1 cellular context compared by ENCODE assay signal in the genomic region with DNA sequence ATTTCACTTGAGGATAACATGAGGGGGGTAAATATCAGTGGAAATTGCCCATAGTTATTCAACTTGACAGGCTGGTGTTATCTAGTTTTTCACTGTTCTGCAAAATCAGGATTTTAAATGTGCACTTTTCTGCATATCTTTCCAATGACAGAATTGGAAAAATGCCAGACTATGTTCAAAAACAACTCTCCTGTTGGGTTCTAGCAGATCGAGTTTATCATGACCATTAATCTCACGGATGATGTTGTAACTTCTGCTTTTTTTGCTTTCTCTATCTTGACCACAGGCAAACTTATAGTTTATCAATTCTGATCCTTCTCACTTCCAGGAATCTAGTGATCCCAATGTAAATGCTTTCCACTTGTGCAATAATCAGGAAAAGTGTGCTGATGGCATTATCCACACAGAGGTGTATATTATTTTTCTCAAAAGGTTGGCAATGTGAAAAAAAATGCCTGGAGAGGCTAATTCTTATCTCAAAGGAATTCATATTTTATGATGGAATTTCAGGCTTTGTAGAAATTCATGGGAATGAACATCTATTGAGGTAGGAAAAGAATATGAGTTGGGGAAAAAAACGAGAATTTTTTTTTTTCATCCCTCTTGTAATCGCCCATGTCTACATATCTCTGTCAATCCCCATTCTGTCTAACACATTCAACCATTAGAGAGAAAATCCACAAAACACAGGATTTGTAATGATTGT.
TF ChIP-seq lines count a peak whose summit lies in the region.

No MANE protein-coding gene starts in this region.

TF ChIP-seq in K562, 482 proteins besides CTCF, POLR2A, EP300 and RAD21 (continued from another document and continues in another):
- TF ChIP-seq, protein P1, sequence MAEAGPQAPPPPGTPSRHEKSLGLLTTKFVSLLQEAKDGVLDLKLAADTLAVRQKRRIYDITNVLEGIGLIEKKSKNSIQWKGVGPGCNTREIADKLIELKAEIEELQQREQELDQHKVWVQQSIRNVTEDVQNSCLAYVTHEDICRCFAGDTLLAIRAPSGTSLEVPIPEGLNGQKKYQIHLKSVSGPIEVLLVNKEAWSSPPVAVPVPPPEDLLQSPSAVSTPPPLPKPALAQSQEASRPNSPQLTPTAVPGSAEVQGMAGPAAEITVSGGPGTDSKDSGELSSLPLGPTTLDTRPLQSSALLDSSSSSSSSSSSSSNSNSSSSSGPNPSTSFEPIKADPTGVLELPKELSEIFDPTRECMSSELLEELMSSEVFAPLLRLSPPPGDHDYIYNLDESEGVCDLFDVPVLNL (CRISPR knock-in tag; IDR thresholded peaks at IDR 0.05; ENCODE audit: low read depth) = no peak
- TF ChIP-seq ZNF282 (CRISPR knock-in tag; IDR thresholded peaks at IDR 0.05) (no peak), CEBPG (CRISPR knock-in tag; IDR thresholded peaks at IDR 0.05) (no peak), CEBPG (tag; conservative IDR thresholded peaks at IDR 0.05 in 1 of 2, IDR thresholded peaks at IDR 0.05 in 1 of 2) (peak; percentile 68 to 84), ZNF717 (CRISPR knock-in tag; IDR thresholded peaks at IDR 0.05) (no peak), TRIM24 (IDR thresholded peaks at IDR 0.05) (peak in 1 of 2 experiments; percentile 19; a peak in 1 of 4 replicates), STAT5A (IDR thresholded peaks at IDR 0.05; ENCODE audit: borderline replicate concordance, low read length) (no peak), TEAD1 (CRISPR knock-in tag; IDR thresholded peaks at IDR 0.05) (peak in 1 of 2 experiments; percentile 69; a peak in 2 of 4 replicates), ETV1 (tag; conservative IDR thresholded peaks at IDR 0.05; ENCODE audit: low read depth) (no peak), ZFP30 (CRISPR knock-in tag; IDR thresholded peaks at IDR 0.05; ENCODE audit: borderline replicate concordance) (no peak), KLF1 (tag; IDR thresholded peaks at IDR 0.05) (no peak), NR4A1 (CRISPR knock-in tag; IDR thresholded peaks at IDR 0.05) (no peak), NR4A1 (tag; IDR thresholded peaks at IDR 0.05) (no peak), ATF1 (CRISPR knock-in tag; IDR thresholded peaks at IDR 0.05) (no peak), ATF1 (tag; IDR thresholded peaks at IDR 0.05) (peak; percentile 30; the same call in 1 of the 2 replicates), DDX20 (tag; IDR thresholded peaks at IDR 0.05; ENCODE audit: low read depth) (no peak), BCOR (IDR thresholded peaks at IDR 0.05) (no peak), PCBP2 (IDR thresholded peaks at IDR 0.05; ENCODE audit: low read depth, low read length, poor library complexity, severe bottlenecking) (no peak), ZNF699 (CRISPR knock-in tag; IDR thresholded peaks at IDR 0.05; ENCODE audit: insufficient replicate concordance) (no peak), RCOR1 (IDR thresholded peaks at IDR 0.05; ENCODE audit: borderline replicate concordance in 1 of 2, low read depth in 2 of 2, low read length in 2 of 2) (peak in 1 of 2 experiments; percentile 63; a peak in 2 of 4 replicates), CBX1 (IDR thresholded peaks at IDR 0.05; ENCODE audit: low read depth) (no peak), RBM39 (optimal IDR thresholded peaks at IDR 0.05; ENCODE audit: low read depth, low read length) (no peak), NFRKB (IDR thresholded peaks at IDR 0.05; ENCODE audit: low read depth) (no peak), MEIS2 (IDR thresholded peaks at IDR 0.05; ENCODE audit: partially characterized antibody) (peak; percentile 68), JUN (IDR thresholded peaks at IDR 0.05; ENCODE audit: borderline replicate concordance, low read depth, low read length) (no peak), JUN (CRISPR knock-in tag; IDR thresholded peaks at IDR 0.05; ENCODE audit: borderline replicate concordance) (no peak), PTRF (tag; IDR thresholded peaks at IDR 0.05) (no peak), JUND (IDR thresholded peaks at IDR 0.05; ENCODE audit: borderline replicate concordance, low read depth, low read length) (peak; percentile 63), JUND (tag; IDR thresholded peaks at IDR 0.05; ENCODE audit: borderline replicate concordance, low read depth, low read length) (peak; percentile 77; the same call in 2 of the 3 replicates), RBBP5 (IDR thresholded peaks at IDR 0.05; ENCODE audit: borderline replicate concordance, insufficient read depth, low read length, poor library complexity, severe bottlenecking) (no peak), ARID2 (IDR thresholded peaks at IDR 0.05) (no peak), SMARCB1 (IDR thresholded peaks at IDR 0.05; ENCODE audit: insufficient read length, low read depth) (no peak), NFIC (IDR thresholded peaks at IDR 0.05) (peak; percentile 80), ELF4 (CRISPR knock-in tag; IDR thresholded peaks at IDR 0.05) (no peak), SMARCA5 (IDR thresholded peaks at IDR 0.05) (no peak), TCFL5 (CRISPR knock-in tag; conservative IDR thresholded peaks at IDR 0.05) (no peak), CBFB (CRISPR knock-in tag; IDR thresholded peaks at IDR 0.05) (no peak), SRF (CRISPR knock-in tag; IDR thresholded peaks at IDR 0.05) (no peak), TCF3 (CRISPR knock-in tag; IDR thresholded peaks at IDR 0.05) (no peak), ESRRA (IDR thresholded peaks at IDR 0.05; ENCODE audit: borderline replicate concordance, low read depth) (peak; percentile 30; the same call in 1 of the 2 replicates), HNRNPL (IDR thresholded peaks at IDR 0.05; ENCODE audit: low read depth, low read length) (no peak), ZNF778 (CRISPR knock-in tag; IDR thresholded peaks at IDR 0.05) (0 out of 2 replicates have a peak, but pooled peaks have one; percentile 26), FOXA1 (IDR thresholded peaks at IDR 0.05; ENCODE audit: borderline replicate concordance) (no peak)
- TF ChIP-seq, protein P2, sequence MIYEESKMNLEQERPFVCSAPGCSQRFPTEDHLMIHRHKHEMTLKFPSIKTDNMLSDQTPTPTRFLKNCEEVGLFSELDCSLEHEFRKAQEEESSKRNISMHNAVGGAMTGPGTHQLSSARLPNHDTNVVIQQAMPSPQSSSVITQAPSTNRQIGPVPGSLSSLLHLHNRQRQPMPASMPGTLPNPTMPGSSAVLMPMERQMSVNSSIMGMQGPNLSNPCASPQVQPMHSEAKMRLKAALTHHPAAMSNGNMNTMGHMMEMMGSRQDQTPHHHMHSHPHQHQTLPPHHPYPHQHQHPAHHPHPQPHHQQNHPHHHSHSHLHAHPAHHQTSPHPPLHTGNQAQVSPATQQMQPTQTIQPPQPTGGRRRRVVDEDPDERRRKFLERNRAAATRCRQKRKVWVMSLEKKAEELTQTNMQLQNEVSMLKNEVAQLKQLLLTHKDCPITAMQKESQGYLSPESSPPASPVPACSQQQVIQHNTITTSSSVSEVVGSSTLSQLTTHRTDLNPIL (CRISPR knock-in tag; IDR thresholded peaks at IDR 0.05) = no peak
- TF ChIP-seq, protein P3, sequence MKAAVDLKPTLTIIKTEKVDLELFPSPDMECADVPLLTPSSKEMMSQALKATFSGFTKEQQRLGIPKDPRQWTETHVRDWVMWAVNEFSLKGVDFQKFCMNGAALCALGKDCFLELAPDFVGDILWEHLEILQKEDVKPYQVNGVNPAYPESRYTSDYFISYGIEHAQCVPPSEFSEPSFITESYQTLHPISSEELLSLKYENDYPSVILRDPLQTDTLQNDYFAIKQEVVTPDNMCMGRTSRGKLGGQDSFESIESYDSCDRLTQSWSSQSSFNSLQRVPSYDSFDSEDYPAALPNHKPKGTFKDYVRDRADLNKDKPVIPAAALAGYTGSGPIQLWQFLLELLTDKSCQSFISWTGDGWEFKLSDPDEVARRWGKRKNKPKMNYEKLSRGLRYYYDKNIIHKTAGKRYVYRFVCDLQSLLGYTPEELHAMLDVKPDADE (conservative IDR thresholded peaks at IDR 0.05; ENCODE audit: control insufficient read depth, low read depth, low read length) = no peak
- TF ChIP-seq, protein P4, sequence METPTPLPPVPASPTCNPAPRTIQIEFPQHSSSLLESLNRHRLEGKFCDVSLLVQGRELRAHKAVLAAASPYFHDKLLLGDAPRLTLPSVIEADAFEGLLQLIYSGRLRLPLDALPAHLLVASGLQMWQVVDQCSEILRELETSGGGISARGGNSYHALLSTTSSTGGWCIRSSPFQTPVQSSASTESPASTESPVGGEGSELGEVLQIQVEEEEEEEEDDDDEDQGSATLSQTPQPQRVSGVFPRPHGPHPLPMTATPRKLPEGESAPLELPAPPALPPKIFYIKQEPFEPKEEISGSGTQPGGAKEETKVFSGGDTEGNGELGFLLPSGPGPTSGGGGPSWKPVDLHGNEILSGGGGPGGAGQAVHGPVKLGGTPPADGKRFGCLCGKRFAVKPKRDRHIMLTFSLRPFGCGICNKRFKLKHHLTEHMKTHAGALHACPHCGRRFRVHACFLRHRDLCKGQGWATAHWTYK (CRISPR knock-in tag; IDR thresholded peaks at IDR 0.05) = no peak
- TF ChIP-seq, protein P5, sequence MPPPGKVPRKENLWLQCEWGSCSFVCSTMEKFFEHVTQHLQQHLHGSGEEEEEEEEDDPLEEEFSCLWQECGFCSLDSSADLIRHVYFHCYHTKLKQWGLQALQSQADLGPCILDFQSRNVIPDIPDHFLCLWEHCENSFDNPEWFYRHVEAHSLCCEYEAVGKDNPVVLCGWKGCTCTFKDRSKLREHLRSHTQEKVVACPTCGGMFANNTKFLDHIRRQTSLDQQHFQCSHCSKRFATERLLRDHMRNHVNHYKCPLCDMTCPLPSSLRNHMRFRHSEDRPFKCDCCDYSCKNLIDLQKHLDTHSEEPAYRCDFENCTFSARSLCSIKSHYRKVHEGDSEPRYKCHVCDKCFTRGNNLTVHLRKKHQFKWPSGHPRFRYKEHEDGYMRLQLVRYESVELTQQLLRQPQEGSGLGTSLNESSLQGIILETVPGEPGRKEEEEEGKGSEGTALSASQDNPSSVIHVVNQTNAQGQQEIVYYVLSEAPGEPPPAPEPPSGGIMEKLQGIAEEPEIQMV (tag; conservative IDR thresholded peaks at IDR 0.05; ENCODE audit: low read depth) = no peak
- TF ChIP-seq, protein P6, sequence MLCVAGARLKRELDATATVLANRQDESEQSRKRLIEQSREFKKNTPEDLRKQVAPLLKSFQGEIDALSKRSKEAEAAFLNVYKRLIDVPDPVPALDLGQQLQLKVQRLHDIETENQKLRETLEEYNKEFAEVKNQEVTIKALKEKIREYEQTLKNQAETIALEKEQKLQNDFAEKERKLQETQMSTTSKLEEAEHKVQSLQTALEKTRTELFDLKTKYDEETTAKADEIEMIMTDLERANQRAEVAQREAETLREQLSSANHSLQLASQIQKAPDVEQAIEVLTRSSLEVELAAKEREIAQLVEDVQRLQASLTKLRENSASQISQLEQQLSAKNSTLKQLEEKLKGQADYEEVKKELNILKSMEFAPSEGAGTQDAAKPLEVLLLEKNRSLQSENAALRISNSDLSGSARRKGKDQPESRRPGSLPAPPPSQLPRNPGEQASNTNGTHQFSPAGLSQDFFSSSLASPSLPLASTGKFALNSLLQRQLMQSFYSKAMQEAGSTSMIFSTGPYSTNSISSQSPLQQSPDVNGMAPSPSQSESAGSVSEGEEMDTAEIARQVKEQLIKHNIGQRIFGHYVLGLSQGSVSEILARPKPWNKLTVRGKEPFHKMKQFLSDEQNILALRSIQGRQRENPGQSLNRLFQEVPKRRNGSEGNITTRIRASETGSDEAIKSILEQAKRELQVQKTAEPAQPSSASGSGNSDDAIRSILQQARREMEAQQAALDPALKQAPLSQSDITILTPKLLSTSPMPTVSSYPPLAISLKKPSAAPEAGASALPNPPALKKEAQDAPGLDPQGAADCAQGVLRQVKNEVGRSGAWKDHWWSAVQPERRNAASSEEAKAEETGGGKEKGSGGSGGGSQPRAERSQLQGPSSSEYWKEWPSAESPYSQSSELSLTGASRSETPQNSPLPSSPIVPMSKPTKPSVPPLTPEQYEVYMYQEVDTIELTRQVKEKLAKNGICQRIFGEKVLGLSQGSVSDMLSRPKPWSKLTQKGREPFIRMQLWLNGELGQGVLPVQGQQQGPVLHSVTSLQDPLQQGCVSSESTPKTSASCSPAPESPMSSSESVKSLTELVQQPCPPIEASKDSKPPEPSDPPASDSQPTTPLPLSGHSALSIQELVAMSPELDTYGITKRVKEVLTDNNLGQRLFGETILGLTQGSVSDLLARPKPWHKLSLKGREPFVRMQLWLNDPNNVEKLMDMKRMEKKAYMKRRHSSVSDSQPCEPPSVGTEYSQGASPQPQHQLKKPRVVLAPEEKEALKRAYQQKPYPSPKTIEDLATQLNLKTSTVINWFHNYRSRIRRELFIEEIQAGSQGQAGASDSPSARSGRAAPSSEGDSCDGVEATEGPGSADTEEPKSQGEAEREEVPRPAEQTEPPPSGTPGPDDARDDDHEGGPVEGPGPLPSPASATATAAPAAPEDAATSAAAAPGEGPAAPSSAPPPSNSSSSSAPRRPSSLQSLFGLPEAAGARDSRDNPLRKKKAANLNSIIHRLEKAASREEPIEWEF (CRISPR knock-in tag; IDR thresholded peaks at IDR 0.05) = no peak
- TF ChIP-seq, protein P7, sequence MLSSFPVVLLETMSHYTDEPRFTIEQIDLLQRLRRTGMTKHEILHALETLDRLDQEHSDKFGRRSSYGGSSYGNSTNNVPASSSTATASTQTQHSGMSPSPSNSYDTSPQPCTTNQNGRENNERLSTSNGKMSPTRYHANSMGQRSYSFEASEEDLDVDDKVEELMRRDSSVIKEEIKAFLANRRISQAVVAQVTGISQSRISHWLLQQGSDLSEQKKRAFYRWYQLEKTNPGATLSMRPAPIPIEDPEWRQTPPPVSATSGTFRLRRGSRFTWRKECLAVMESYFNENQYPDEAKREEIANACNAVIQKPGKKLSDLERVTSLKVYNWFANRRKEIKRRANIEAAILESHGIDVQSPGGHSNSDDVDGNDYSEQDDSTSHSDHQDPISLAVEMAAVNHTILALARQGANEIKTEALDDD (IDR thresholded peaks at IDR 0.05) = peak; percentile 8; the same call in 1 of the 2 replicates
- TF ChIP-seq, protein P8, sequence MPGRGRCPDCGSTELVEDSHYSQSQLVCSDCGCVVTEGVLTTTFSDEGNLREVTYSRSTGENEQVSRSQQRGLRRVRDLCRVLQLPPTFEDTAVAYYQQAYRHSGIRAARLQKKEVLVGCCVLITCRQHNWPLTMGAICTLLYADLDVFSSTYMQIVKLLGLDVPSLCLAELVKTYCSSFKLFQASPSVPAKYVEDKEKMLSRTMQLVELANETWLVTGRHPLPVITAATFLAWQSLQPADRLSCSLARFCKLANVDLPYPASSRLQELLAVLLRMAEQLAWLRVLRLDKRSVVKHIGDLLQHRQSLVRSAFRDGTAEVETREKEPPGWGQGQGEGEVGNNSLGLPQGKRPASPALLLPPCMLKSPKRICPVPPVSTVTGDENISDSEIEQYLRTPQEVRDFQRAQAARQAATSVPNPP (IDR thresholded peaks at IDR 0.05; ENCODE audit: borderline replicate concordance, insufficient read depth, insufficient read length) = no peak
- TF ChIP-seq, protein P9, sequence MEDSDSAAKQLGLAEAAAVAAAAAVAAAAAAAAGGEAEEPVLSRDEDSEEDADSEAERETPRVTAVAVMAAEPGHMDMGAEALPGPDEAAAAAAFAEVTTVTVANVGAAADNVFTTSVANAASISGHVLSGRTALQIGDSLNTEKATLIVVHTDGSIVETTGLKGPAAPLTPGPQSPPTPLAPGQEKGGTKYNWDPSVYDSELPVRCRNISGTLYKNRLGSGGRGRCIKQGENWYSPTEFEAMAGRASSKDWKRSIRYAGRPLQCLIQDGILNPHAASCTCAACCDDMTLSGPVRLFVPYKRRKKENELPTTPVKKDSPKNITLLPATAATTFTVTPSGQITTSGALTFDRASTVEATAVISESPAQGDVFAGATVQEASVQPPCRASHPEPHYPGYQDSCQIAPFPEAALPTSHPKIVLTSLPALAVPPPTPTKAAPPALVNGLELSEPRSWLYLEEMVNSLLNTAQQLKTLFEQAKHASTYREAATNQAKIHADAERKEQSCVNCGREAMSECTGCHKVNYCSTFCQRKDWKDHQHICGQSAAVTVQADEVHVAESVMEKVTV (CRISPR knock-in tag; IDR thresholded peaks at IDR 0.05) = no peak
